In genomic region chr19:56314584-56315075, GRCh38 we compare ENCODE assay signal across 1 cellular context.
TF ChIP-seq lines count a peak whose summit lies in the region.

TSS of gene ZSCAN5A (minus strand) at chr19:56314839. CDS start at chr19:56225046, 89,793 bp downstream.

TF ChIP-seq in HepG2, 621 proteins besides CTCF, POLR2A, EP300 and RAD21 (continued from another document and continues in another):
- TF ChIP-seq HNF1A (IDR thresholded peaks at IDR 0.05; ENCODE audit: low read depth) (no peak), HNF1A (CRISPR knock-in tag; IDR thresholded peaks at IDR 0.05; ENCODE audit: borderline replicate concordance) (0 out of 2 replicates have a peak, but pooled peaks have one; percentile 2), HMGXB4 (CRISPR knock-in tag; IDR thresholded peaks at IDR 0.05; ENCODE audit: borderline replicate concordance in 1 of 2, low read depth in 1 of 2) (no peak), NR2F1 (CRISPR knock-in tag; IDR thresholded peaks at IDR 0.05) (no peak), KDM5A (IDR thresholded peaks at IDR 0.05; ENCODE audit: borderline replicate concordance, low read length) (peak; percentile 87; the same call in 1 of the 2 replicates), PTBP1 (IDR thresholded peaks at IDR 0.05; ENCODE audit: low read depth, low read length, poor library complexity, severe bottlenecking) (no peak), PATZ1 (CRISPR knock-in tag; IDR thresholded peaks at IDR 0.05) (no peak), ZNF839 (CRISPR knock-in tag; IDR thresholded peaks at IDR 0.05; ENCODE audit: borderline replicate concordance) (peak; percentile 100), NFRKB (IDR thresholded peaks at IDR 0.05) (no peak), CAMTA2 (CRISPR knock-in tag; IDR thresholded peaks at IDR 0.05; ENCODE audit: borderline replicate concordance) (no peak), ZNF543 (CRISPR knock-in tag; IDR thresholded peaks at IDR 0.05) (peak; percentile 59), NPAS2 (CRISPR knock-in tag; IDR thresholded peaks at IDR 0.05; ENCODE audit: borderline replicate concordance) (no peak), SETDB1 (CRISPR knock-in tag; IDR thresholded peaks at IDR 0.05; ENCODE audit: borderline replicate concordance) (no peak), POLR2AphosphoS5 (IDR thresholded peaks at IDR 0.05; ENCODE audit: low read depth, low read length) (peak; percentile 56), ZFP90 (CRISPR knock-in tag; IDR thresholded peaks at IDR 0.05; ENCODE audit: borderline replicate concordance) (no peak), ZBTB38 (CRISPR knock-in tag; IDR thresholded peaks at IDR 0.05) (0 out of 2 replicates have a peak, but pooled peaks have one; percentile 39), JUN (CRISPR knock-in tag; IDR thresholded peaks at IDR 0.05) (peak; percentile 72; the same call in 1 of the 2 replicates), ZBTB3 (CRISPR knock-in tag; IDR thresholded peaks at IDR 0.05; ENCODE audit: borderline replicate concordance, low read depth) (no peak; the same call in 1 of the 2 replicates), CBFB (CRISPR knock-in tag; IDR thresholded peaks at IDR 0.05) (peak; percentile 44; the same call in 1 of the 2 replicates), TEAD3 (CRISPR knock-in tag; optimal IDR thresholded peaks at IDR 0.05; ENCODE audit: borderline replicate concordance) (peak; percentile 1), ATF7 (IDR thresholded peaks at IDR 0.05) (peak; percentile 98), ATF7 (CRISPR knock-in tag; IDR thresholded peaks at IDR 0.05) (peak; percentile 79), MIER3 (CRISPR knock-in tag; IDR thresholded peaks at IDR 0.05; ENCODE audit: borderline replicate concordance) (no peak), GFI1 (CRISPR knock-in tag; IDR thresholded peaks at IDR 0.05; ENCODE audit: borderline replicate concordance) (no peak), ATF5 (CRISPR knock-in tag; IDR thresholded peaks at IDR 0.05; ENCODE audit: low read depth) (no peak), THYN1 (CRISPR knock-in tag; IDR thresholded peaks at IDR 0.05; ENCODE audit: borderline replicate concordance, low read depth) (no peak), ZNF850 (CRISPR knock-in tag; conservative IDR thresholded peaks at IDR 0.05) (no peak), PAX8 (CRISPR knock-in tag; IDR thresholded peaks at IDR 0.05; ENCODE audit: borderline replicate concordance) (no peak), ZNF143 (CRISPR knock-in tag; IDR thresholded peaks at IDR 0.05) (peak; percentile 94), ARNT2 (CRISPR knock-in tag; IDR thresholded peaks at IDR 0.05; ENCODE audit: low read depth) (no peak), ZNF674 (CRISPR knock-in tag; IDR thresholded peaks at IDR 0.05; ENCODE audit: low read depth) (no peak), SUZ12 (IDR thresholded peaks at IDR 0.05; ENCODE audit: low read depth, low read length) (no peak), ZBTB10 (CRISPR knock-in tag; IDR thresholded peaks at IDR 0.05; ENCODE audit: borderline replicate concordance) (no peak), ZNF777 (CRISPR knock-in tag; IDR thresholded peaks at IDR 0.05) (no peak), CREM (IDR thresholded peaks at IDR 0.05) (peak; percentile 98), CREM (CRISPR knock-in tag; IDR thresholded peaks at IDR 0.05) (no peak), ZBTB26 (CRISPR knock-in tag; IDR thresholded peaks at IDR 0.05; ENCODE audit: borderline replicate concordance) (no peak), RXRB (CRISPR knock-in tag; IDR thresholded peaks at IDR 0.05; ENCODE audit: borderline replicate concordance) (no peak), HOXA3 (CRISPR knock-in tag; IDR thresholded peaks at IDR 0.05) (peak; percentile 28; the same call in 1 of the 2 replicates), ZNF766 (CRISPR knock-in tag; IDR thresholded peaks at IDR 0.05; ENCODE audit: borderline replicate concordance) (no peak; the same call in 1 of the 2 replicates), NONO (IDR thresholded peaks at IDR 0.05) (no peak), NONO (CRISPR knock-in tag; conservative IDR thresholded peaks at IDR 0.05) (peak; percentile 35; the same call in 1 of the 2 replicates), TARDBP (CRISPR knock-in tag; IDR thresholded peaks at IDR 0.05) (peak; percentile 53; the same call in 1 of the 2 replicates), HMG20B (CRISPR knock-in tag; conservative IDR thresholded peaks at IDR 0.05) (no peak), XBP1 (CRISPR knock-in tag; IDR thresholded peaks at IDR 0.05) (0 out of 2 replicates have a peak, but pooled peaks have one; percentile 60), PRPF4 (IDR thresholded peaks at IDR 0.05; ENCODE audit: low read depth, low read length, poor library complexity, severe bottlenecking) (no peak), MIXL1 (CRISPR knock-in tag; IDR thresholded peaks at IDR 0.05) (no peak), PCBP2 (optimal IDR thresholded peaks at IDR 0.05; ENCODE audit: low read depth, low read length, poor library complexity, severe bottlenecking) (no peak), BCL3 (CRISPR knock-in tag; IDR thresholded peaks at IDR 0.05) (no peak), HOXA9 (CRISPR knock-in tag; IDR thresholded peaks at IDR 0.05; ENCODE audit: borderline replicate concordance) (no peak), ZNF282 (IDR thresholded peaks at IDR 0.05; ENCODE audit: partially characterized antibody) (no peak), FOSL2 (CRISPR knock-in tag; IDR thresholded peaks at IDR 0.05) (peak; percentile 31; the same call in 1 of the 2 replicates)
- TF ChIP-seq, protein P1, sequence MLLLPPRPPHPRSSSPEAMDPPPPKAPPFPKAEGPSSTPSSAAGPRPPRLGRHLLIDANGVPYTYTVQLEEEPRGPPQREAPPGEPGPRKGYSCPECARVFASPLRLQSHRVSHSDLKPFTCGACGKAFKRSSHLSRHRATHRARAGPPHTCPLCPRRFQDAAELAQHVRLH (CRISPR knock-in tag; IDR thresholded peaks at IDR 0.05; ENCODE audit: borderline replicate concordance, low read depth) = no peak
- TF ChIP-seq, protein P2, sequence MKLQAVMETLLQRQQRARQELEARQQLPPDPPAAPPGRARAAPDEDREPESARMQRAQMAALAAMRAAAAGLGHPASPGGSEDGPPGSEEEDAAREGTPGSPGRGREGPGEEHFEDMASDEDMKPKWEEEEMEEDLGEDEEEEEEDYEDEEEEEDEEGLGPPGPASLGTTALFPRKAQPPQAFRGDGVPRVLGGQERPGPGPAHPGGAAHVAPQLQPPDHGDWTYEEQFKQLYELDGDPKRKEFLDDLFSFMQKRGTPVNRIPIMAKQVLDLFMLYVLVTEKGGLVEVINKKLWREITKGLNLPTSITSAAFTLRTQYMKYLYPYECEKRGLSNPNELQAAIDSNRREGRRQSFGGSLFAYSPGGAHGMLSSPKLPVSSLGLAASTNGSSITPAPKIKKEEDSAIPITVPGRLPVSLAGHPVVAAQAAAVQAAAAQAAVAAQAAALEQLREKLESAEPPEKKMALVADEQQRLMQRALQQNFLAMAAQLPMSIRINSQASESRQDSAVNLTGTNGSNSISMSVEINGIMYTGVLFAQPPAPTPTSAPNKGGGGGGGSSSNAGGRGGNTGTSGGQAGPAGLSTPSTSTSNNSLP (IDR thresholded peaks at IDR 0.05; ENCODE audit: low read depth, low read length) = no peak
